8 cellular contexts compared by ENCODE assay signal in genomic region chr19:57578487-57579205, GRCh38. TPM values are rescaled to one million over a fixed set of nuclear protein-coding genes. Genes with fewer than 3 reads are reported as not detected.
DNase-seq lines count a peak whose midpoint lies in the region; ATAC-seq, FAIRE-seq and TF ChIP-seq lines count a peak whose summit lies in the region.

ZNF416 (minus strand) TSS chr19:57578911; CDS start chr19:57578704, 207 bp downstream.

- no peaks in the 10 kb centered on the region for H3K9me2 ChIP-seq in hepatocyte (replicated peaks; ENCODE audit: insufficient read depth)

- ATAC-seq in HG02973 (IDR thresholded peaks at IDR 0.05; ENCODE audit: unreplicated experiment), result peak; percentile 88

- peak within 1 kb of the TSS; percentile 77 for H2AFZ ChIP-seq in hepatocyte

- WGBS in hepatocyte (ENCODE audit: low lambda C conversion rate, missing lambda C conversion rate), result under 1% methylated on average over 56 of the region's 62 CpGs

- H3K9ac ChIP-seq in rectal smooth muscle tissue (ENCODE audit: low read length), result peak within 1 kb of the TSS; percentile 74

- H3K27ac ChIP-seq in hepatocyte (peak within 1 kb of the TSS; percentile 72), rectal smooth muscle tissue (ENCODE audit: low read depth, low read length) (peak within 1 kb of the TSS; percentile 38)

- TF ChIP-seq CTCF in hepatocyte (IDR thresholded peaks at IDR 0.05; ENCODE audit: poor library complexity), result peak; percentile 16

- H3K4me2 ChIP-seq in hepatocyte, result peak within 1 kb of the TSS; percentile 96

- H3K4me3 ChIP-seq in hepatocyte (peak within 1 kb of the TSS; percentile 64), rectal smooth muscle tissue (ENCODE audit: low read length) (peak within 1 kb of the TSS; percentile 86)

- peak; percentile 94 for DNase-seq in GM18507 (ENCODE audit: extremely low spot score, insufficient read length, low read depth)
- peak; percentile 99 for DNase-seq in NCI-H1930 (lab: John Stamatoyannopoulos, UW)
- peak; percentile 86 for DNase-seq in T-helper 9 cell
- peak; percentile 99 for DNase-seq in astrocyte of the hippocampus (ENCODE audit: low read depth, low spot score)
- peak; percentile 99 for DNase-seq in hepatocyte (ENCODE audit: low spot score)
- no peak for DNase-seq in cortex of kidney (lab: John Stamatoyannopoulos, UW)

- no peaks in the 10 kb centered on the region for H4K20me1 ChIP-seq in hepatocyte (ENCODE audit: insufficient read depth, poor library complexity, severe bottlenecking)

- peak; percentile 99 for FAIRE-seq in GM18507 (lab: Jason Lieb, UNC)

- peaks cover 23% of the 10 kb centered on the region for H3K79me2 ChIP-seq in hepatocyte

- peaks cover 25% of the 10 kb centered on the region for H3K9me3 ChIP-seq in hepatocyte (ENCODE audit: low read depth)

- H3K36me3 ChIP-seq in hepatocyte (replicated peaks; ENCODE audit: insufficient read depth, low read depth) (peaks cover 12% of the 10 kb centered on the region), rectal smooth muscle tissue (ENCODE audit: control insufficient read depth, insufficient read depth, low read length) (peaks cover 27% of the 10 kb centered on the region)

- H3K4me1 ChIP-seq in hepatocyte (ENCODE audit: insufficient read depth) (peaks cover 13% of the 10 kb centered on the region), rectal smooth muscle tissue (ENCODE audit: control insufficient read depth, insufficient read depth, low read length) (peaks cover 5% of the 10 kb centered on the region)

- H3K27me3 ChIP-seq in hepatocyte, result no peaks in the 10 kb centered on the region
- no peaks in the 10 kb centered on the region for H3K27me3 ChIP-seq in rectal smooth muscle tissue (ENCODE audit: control insufficient read depth, insufficient read depth, low read length)

RNA-seq across cellular contexts. Expression of gene ZNF416, which starts in this region (rescaled TPM):
- total RNA-seq in hepatocyte, result 4.7 and 5.8 TPM in 2 replicates
- 1.9 and 2.5 TPM in 2 replicates for polyA plus RNA-seq in hepatocyte
